1 cellular context compared by ENCODE assay signal in the genomic region with DNA sequence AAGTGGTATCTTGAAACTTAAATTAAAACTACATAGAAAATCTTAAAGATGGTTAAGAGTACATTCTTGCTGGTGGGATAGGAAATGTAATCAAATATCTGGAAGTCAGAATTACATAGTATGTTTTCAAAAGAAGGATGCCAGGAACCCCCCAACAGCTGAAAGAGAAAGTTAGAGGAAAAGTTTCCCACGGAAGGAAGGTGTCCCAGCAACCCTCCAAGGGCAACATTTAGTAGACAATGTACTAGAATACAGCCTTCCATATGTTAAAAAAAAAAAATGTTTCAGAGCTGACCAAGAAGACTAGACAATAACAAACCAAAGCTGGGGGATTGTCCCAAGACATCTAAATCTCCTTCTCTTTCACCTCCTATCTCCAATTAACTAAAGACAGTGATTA.
TF ChIP-seq lines count a peak whose summit lies in the region.

No MANE protein-coding gene starts in this region.

TF ChIP-seq in neural cell, 6 proteins besides CTCF, POLR2A, EP300 and RAD21 (continued from another document):
- TF ChIP-seq REST (IDR thresholded peaks at IDR 0.05; ENCODE audit: borderline replicate concordance) (no peak), MXI1 (conservative IDR thresholded peaks at IDR 0.05; ENCODE audit: poor library complexity, severe bottlenecking) (no peak), EZH2 (IDR thresholded peaks at IDR 0.05; ENCODE audit: borderline replicate concordance, insufficient read depth, low read length, poor library complexity, severe bottlenecking) (no peak), SMC3 (conservative IDR thresholded peaks at IDR 0.05; ENCODE audit: poor library complexity) (no peak)
TF ChIP-seq in neural cell: peak in this region for 0.
